7 cellular contexts compared by ENCODE assay signal in genomic region chr1:2229032-2229920, GRCh38. TPM values are rescaled to one million over a fixed set of nuclear protein-coding genes. Genes with fewer than 3 reads are reported as not detected.
DNase-seq lines count a peak whose midpoint lies in the region; ATAC-seq, FAIRE-seq and TF ChIP-seq lines count a peak whose summit lies in the region.

No MANE protein-coding gene starts in this region.

- no peaks in the 10 kb centered on the region for H3K9me3 Mint-ChIP-seq in endothelial cell (ENCODE audit: unreplicated experiment)
- no peaks in the 10 kb centered on the region for H3K9me3 Mint-ChIP-seq in mesothelial cell of epicardium

- H3K4me3 Mint-ChIP-seq in endothelial cell (ENCODE audit: unreplicated experiment), result peak overlapping the region; percentile 97
- peak overlapping the region; percentile 94 for H3K4me3 Mint-ChIP-seq in mesothelial cell of epicardium

- no peak for ATAC-seq in HG02763 (IDR thresholded peaks at IDR 0.05; ENCODE audit: unreplicated experiment)

- H3K4me1 Mint-ChIP-seq in endothelial cell (ENCODE audit: unreplicated experiment) (peaks cover 44% of the 10 kb centered on the region), mesothelial cell of epicardium (peaks cover 48% of the 10 kb centered on the region)

- H3K27ac Mint-ChIP-seq in endothelial cell (ENCODE audit: unreplicated experiment) (peak overlapping the region; percentile 92), mesothelial cell of epicardium (peak overlapping the region; percentile 93)

- DNase-seq in GM18507 (ENCODE audit: extremely low spot score, insufficient read length, low read depth) (no peak), NCI-H2171 treated with DMSO at 0.1 percent for 48 hours (lab: John Stamatoyannopoulos, UW) (peak; percentile 57), endothelial cell (ENCODE audit: low spot score) (peak; percentile 57), mesothelial cell of epicardium (ENCODE audit: low spot score in 2 of 2, unreplicated experiment in 2 of 2) (peak; percentile 19 to 65), substantia nigra (lab: John Stamatoyannopoulos, UW) (peak in 43 of 49 donors; percentile 31 to 85 (median 66))
- peak; percentile 56 to 62 for DNase-seq in activated CD4-positive, alpha-beta T cell treated with anti-CD3 and anti-CD28 coated beads, Interleukin-2, amount 50 U/mL, for 48 hours

- TF ChIP-seq CTCF in endothelial cell (IDR thresholded peaks at IDR 0.05; ENCODE audit: unreplicated experiment), result no peak
- no peak for TF ChIP-seq CTCF in mesothelial cell of epicardium (IDR thresholded peaks at IDR 0.05; ENCODE audit: unreplicated experiment)

- peaks cover 11% of the 10 kb centered on the region for H3K36me3 Mint-ChIP-seq in endothelial cell (ENCODE audit: low read depth, unreplicated experiment)
- no peaks in the 10 kb centered on the region for H3K36me3 Mint-ChIP-seq in mesothelial cell of epicardium

- peak; percentile 62 for FAIRE-seq in GM18507 (lab: Jason Lieb, UNC)

- H3K27me3 Mint-ChIP-seq in endothelial cell (ENCODE audit: unreplicated experiment), result peaks cover 21% of the 10 kb centered on the region
- H3K27me3 Mint-ChIP-seq in mesothelial cell of epicardium (ENCODE audit: low read depth), result no peaks in the 10 kb centered on the region

- peak overlapping the region; percentile 83 for H3K27ac ChIP-seq in substantia nigra (ENCODE audit: low read depth, low read length, poor library complexity, severe bottlenecking)

RNA-seq across cellular contexts. Expression of gene SKI, which starts 1.2 kb away (rescaled TPM):
- 73.3 TPM for total RNA-seq in endothelial cell (ENCODE audit: unreplicated experiment)
- total RNA-seq in mesothelial cell of epicardium, result 105 to 110 TPM (median 105 TPM) in 3 replicates

RNA-seq across cellular contexts. Expression of gene FAAP20, which starts 34.7 kb away (rescaled TPM):
- total RNA-seq in endothelial cell (ENCODE audit: unreplicated experiment), result 118 TPM
- 92.2 to 100 TPM (median 94.1 TPM) in 3 replicates for total RNA-seq in mesothelial cell of epicardium
